ENCODE assay signal across 21 cellular contexts in genomic region chr10:81873231-81873931, GRCh38. TPM values are rescaled to one million over a fixed set of nuclear protein-coding genes. Genes with fewer than 3 reads are reported as not detected.
DNase-seq lines count a peak whose midpoint lies in the region; FAIRE-seq and TF ChIP-seq lines count a peak whose summit lies in the region.
"Had no signal": no experiment of that assay in that cellular context is flagged by ENCODE, and none has a peak within 500 bp of the region (broad histone marks: within the 10 kb centered on the region; RNA-seq: fewer than 3 reads in every experiment).

No MANE protein-coding gene starts in this region.

- intact Hi-C loops in kidney (cut with DNase I) (no loop called here), lower leg skin (cut with DNase I; ENCODE audit: low total_unique reads) (no loop called here)

- H4K20me1 ChIP-seq in smooth muscle cell (ENCODE audit: low read depth) = no peaks in the 10 kb centered on the region

- H3K9me3 ChIP-seq in SK-N-MC (ENCODE audit: low read depth, low read length) (no peaks in the 10 kb centered on the region), kidney (ENCODE audit: control insufficient read depth in 1 of 2, low read length in 2 of 2) (no peaks in the 10 kb centered on the region), smooth muscle cell (replicated peaks; ENCODE audit: low read depth) (no peaks in the 10 kb centered on the region)
- H3K9me3 ChIP-seq: A549, gastrocnemius medialis, SJCRH30, uterus had no signal

- H3K4me1 Mint-ChIP-seq in activated naive CD4-positive, alpha-beta T cell treated with anti-CD3 and anti-CD28 coated beads, Interleukin-2, amount 50 U/mL, for 24 hours = peaks cover 16% of the 10 kb centered on the region

- H3K27me3 Mint-ChIP-seq in activated naive CD4-positive, alpha-beta T cell treated with anti-CD3 and anti-CD28 coated beads, Interleukin-2, amount 50 U/mL, for 24 hours = peaks cover 43% of the 10 kb centered on the region

- H3K4me3 ChIP-seq in SK-N-MC = peak overlapping the region; percentile 76
- peak overlapping the region; percentile 32 to 59 for H3K4me3 ChIP-seq in kidney (ENCODE audit: low read length in 2 of 2)
- H3K4me3 ChIP-seq in smooth muscle cell = no peak overlapping the region
- H3K4me3 ChIP-seq in lower leg skin (ENCODE audit: low read depth, poor library complexity, severe bottlenecking) = no peak overlapping the region
- H3K4me3 ChIP-seq: SJCRH30, uterus had no signal

- H3K9me3 Mint-ChIP-seq in activated naive CD4-positive, alpha-beta T cell treated with anti-CD3 and anti-CD28 coated beads, Interleukin-2, amount 50 U/mL, for 24 hours = no peaks in the 10 kb centered on the region
- H3K9me3 Mint-ChIP-seq: CD8-positive, alpha-beta T cell; stimulated activated naive CD8-positive, alpha-beta T cell treated with anti-CD3 and anti-CD28 coated beads, Interleukin-15, Interleukin-2, amounts not matched to agents 100 ng/mL and 50 ng/mL, for 24 hours had no signal

- no peaks in the 10 kb centered on the region for H3K36me3 ChIP-seq in SK-N-MC (ENCODE audit: insufficient read depth, low read length)
- H3K36me3 ChIP-seq in kidney (ENCODE audit: control insufficient read depth in 1 of 2, insufficient read depth in 2 of 2, low read length in 2 of 2) = no peaks in the 10 kb centered on the region
- H3K36me3 ChIP-seq in smooth muscle cell (ENCODE audit: low read depth) = no peaks in the 10 kb centered on the region
- H3K36me3 ChIP-seq: gastrocnemius medialis, SJCRH30, uterus had no signal

- no peak overlapping the region for H2AFZ ChIP-seq in smooth muscle cell (ENCODE audit: low read depth)

- H3K9ac ChIP-seq in SK-N-MC (ENCODE audit: insufficient read length) (no peak overlapping the region), kidney (ENCODE audit: low read length in 2 of 2) (no peak overlapping the region), smooth muscle cell (ENCODE audit: low read depth) (no peak overlapping the region)

- no peak for FAIRE-seq in kidney (lab: Jason Lieb, UNC)
- FAIRE-seq: A549 had no signal

- CTCF ChIA-PET in GM10248 (lab: Yijun Ruan, JAX) = no interaction called here

- H3K27ac Mint-ChIP-seq in activated naive CD4-positive, alpha-beta T cell treated with anti-CD3 and anti-CD28 coated beads, Interleukin-2, amount 50 U/mL, for 24 hours = no peak overlapping the region
- H3K27ac Mint-ChIP-seq: CD8-positive, alpha-beta T cell; natural killer cell; stimulated activated naive CD8-positive, alpha-beta T cell treated with anti-CD3 and anti-CD28 coated beads, Interleukin-15, Interleukin-2, amounts not matched to agents 100 ng/mL and 50 ng/mL, for 24 hours had no signal

- peaks cover 0 to 10% of the 10 kb centered on the region in 2 donors for H3K4me1 ChIP-seq in kidney (ENCODE audit: control insufficient read depth in 1 of 2, insufficient read depth in 1 of 2, low read depth in 1 of 2, low read length in 2 of 2)
- peaks cover 11% of the 10 kb centered on the region for H3K4me1 ChIP-seq in smooth muscle cell (ENCODE audit: low read depth)
- H3K4me1 ChIP-seq: A549, gastrocnemius medialis, SJCRH30 had no signal

- no peak overlapping the region for H3K27ac ChIP-seq in SK-N-MC
- H3K27ac ChIP-seq in kidney (ENCODE audit: low read depth in 2 of 2, low read length in 2 of 2) = no peak overlapping the region
- H3K27ac ChIP-seq in smooth muscle cell (ENCODE audit: low read depth) = no peak overlapping the region
- H3K27ac ChIP-seq: A549, gastrocnemius medialis, SJCRH30, uterus had no signal

- WGBS in smooth muscle cell (ENCODE audit: low lambda C conversion rate) = 53% methylated on average over 12 of the region's 12 CpGs
- 16 to 20% methylated on average over 12 of the region's 12 CpGs for WGBS in lower leg skin, 2 donors

- DNase-seq in activated naive CD4-positive, alpha-beta T cell (lab: John Stamatoyannopoulos, UW) = no peak
- no peak for DNase-seq in SK-N-MC (ENCODE audit: low read depth, low spot score)
- DNase-seq in kidney = no peak
- DNase-seq in smooth muscle cell (lab: John Stamatoyannopoulos, UW; ENCODE audit: unreplicated experiment) = no peak
- no peak for DNase-seq in GM10248 (ENCODE audit: extremely low spot score)
- DNase-seq in cortex of kidney (lab: John Stamatoyannopoulos, UW) = no peak
- no peak for DNase-seq in lower leg skin (ENCODE audit: low spot score in 2 of 2)
- DNase-seq: CD8-positive, alpha-beta T cell; gastrocnemius medialis; IMR-90; natural killer cell; NCI-H2107; NCI-H526; SJCRH30; uterus had no signal

- H3K4me3 Mint-ChIP-seq in activated naive CD4-positive, alpha-beta T cell treated with anti-CD3 and anti-CD28 coated beads, Interleukin-2, amount 50 U/mL, for 24 hours = peak overlapping the region; percentile 42
- H3K4me3 Mint-ChIP-seq: CD8-positive, alpha-beta T cell; natural killer cell; stimulated activated naive CD8-positive, alpha-beta T cell treated with anti-CD3 and anti-CD28 coated beads, Interleukin-15, Interleukin-2, amounts not matched to agents 100 ng/mL and 50 ng/mL, for 24 hours had no signal

- peaks cover 37% of the 10 kb centered on the region for H3K27me3 ChIP-seq in smooth muscle cell (ENCODE audit: low read depth)
- H3K27me3 ChIP-seq: SJCRH30 had no signal

- peak overlapping the region; percentile 89 for H3K4me2 ChIP-seq in smooth muscle cell

- no peak for TF ChIP-seq POLR2A in lower leg skin (IDR thresholded peaks at IDR 0.05)

- no peaks in the 10 kb centered on the region for H3F3A ChIP-seq in smooth muscle cell (ENCODE audit: low read depth)

- no peaks in the 10 kb centered on the region for H3K79me2 ChIP-seq in smooth muscle cell (ENCODE audit: low read depth)

- POLR2A ChIA-PET in GM10248 (lab: Yijun Ruan, JAX) = no interaction called here

- H3K36me3 Mint-ChIP-seq in activated naive CD4-positive, alpha-beta T cell treated with anti-CD3 and anti-CD28 coated beads, Interleukin-2, amount 50 U/mL, for 24 hours = peaks cover 2% of the 10 kb centered on the region
- H3K36me3 Mint-ChIP-seq: CD8-positive, alpha-beta T cell; natural killer cell had no signal

- TF ChIP-seq CTCF in kidney (IDR thresholded peaks at IDR 0.05; ENCODE audit: borderline replicate concordance, extremely low read depth, insufficient read depth) (no peak), smooth muscle cell (IDR thresholded peaks at IDR 0.05; ENCODE audit: borderline replicate concordance, insufficient read depth, poor library complexity, severe bottlenecking) (no peak), GM10248 (IDR thresholded peaks at IDR 0.05; ENCODE audit: control extremely low read depth, extremely low read depth, low read depth, missing control alignments) (no peak), lower leg skin (IDR thresholded peaks at IDR 0.05) (no peak)

RNA-seq across cellular contexts. Expression of gene NRG3, which starts 1.6 kb away (rescaled TPM):
- total RNA-seq in kidney (5.4 TPM), smooth muscle cell (2.4 and 4.0 TPM in 2 replicates), lower leg skin (1 to 10 TPM in 1 of 4 donors, under 1 TPM in 3; 0.15 to 2.5 (median 0.50) TPM)
- polyA plus RNA-seq in kidney (ENCODE audit: insufficient read depth, low read depth, low replicate concordance) (0.62 TPM), smooth muscle cell (4.3 and 4.8 TPM in 2 replicates)
- total RNA-seq: activated CD8-positive, alpha-beta memory T cell treated with anti-CD3 and anti-CD28 coated beads for 36 hours; CD8-positive, alpha-beta T cell; Daoy; gastrocnemius medialis; IMR-90; natural killer cell; SJCRH30; T-helper 2 cell treated with Interferon-gamma antibody and Interleukin-4, amounts not matched to agents 100 ng/mL and 5 ng/mL, for 36 hours had no signal
- polyA plus RNA-seq: A549, IMR-90 had no signal

Comparison
In these comparisons a context has a peak if more than half of its experiments do, and no peak if none do; other contexts are left out.
1. H3K4me3 ChIP-seq: peak in SK-N-MC (single experiment) and kidney (2 of 2); none in smooth muscle cell (single experiment) and lower leg skin (single experiment).